In the genomic region with DNA sequence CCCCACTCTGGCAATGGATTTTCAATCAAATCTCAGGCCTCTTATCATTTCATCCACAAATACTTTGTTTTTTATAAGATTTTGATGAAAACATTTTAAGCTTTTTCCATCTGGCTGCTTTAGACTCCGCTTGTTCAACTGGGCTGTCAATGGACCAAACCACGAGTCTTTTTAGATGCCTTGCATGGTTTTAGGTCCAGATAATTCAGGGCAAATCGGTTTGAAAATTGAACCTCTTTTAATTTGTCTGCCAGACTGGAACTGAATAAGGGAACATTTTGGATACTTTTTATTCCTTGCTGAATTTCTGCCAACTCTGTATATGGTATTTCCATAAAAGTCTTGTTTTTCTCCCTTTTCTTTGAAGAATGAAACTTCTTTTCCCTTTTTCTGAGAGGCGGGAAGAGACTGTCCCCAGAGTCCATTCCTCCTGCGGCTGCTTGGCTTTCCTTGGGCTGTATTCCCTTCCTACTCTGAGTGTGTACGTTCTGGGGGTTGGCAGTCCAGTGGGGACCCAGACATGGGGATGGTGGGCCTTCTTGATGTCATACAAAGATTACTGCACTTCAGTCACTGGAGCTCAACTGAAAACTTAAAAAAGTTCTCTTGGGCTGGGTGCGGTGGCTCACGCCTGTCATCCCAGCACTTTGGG, we compare ENCODE assay signal across 18 cellular contexts. TPM values are rescaled to one million over a fixed set of nuclear protein-coding genes. Genes with fewer than 3 reads are reported as not detected.
A peak's percentile ranks its signal among the peaks of the same experiment; 100 is the strongest.
DNase-seq lines count a peak whose midpoint lies in the region; ATAC-seq, FAIRE-seq and TF ChIP-seq lines count a peak whose summit lies in the region.
"Had no signal": no experiment of that assay in that cellular context is flagged by ENCODE, and none has a peak within 500 bp of the region (broad histone marks: within the 10 kb centered on the region; RNA-seq: fewer than 3 reads in every experiment).

No MANE protein-coding gene starts in this region.

- peak overlapping the region; percentile 14 for H3K9ac ChIP-seq in skeletal muscle satellite cell (ENCODE audit: low read depth, low read length)

- TF ChIP-seq CTCF in AG10803 (conservative IDR thresholded peaks at IDR 0.05; ENCODE audit: low read length) (no peak), astrocyte of the spinal cord (IDR thresholded peaks at IDR 0.05; ENCODE audit: low read depth, low read length) (no peak), hepatocyte (IDR thresholded peaks at IDR 0.05; ENCODE audit: poor library complexity) (no peak)

- FAIRE-seq in HTR-8/SVneo (lab: Jason Lieb, UNC) = no peak

- H3K9me3 ChIP-seq in hepatocyte (ENCODE audit: low read depth) (no peaks in the 10 kb centered on the region), skeletal muscle satellite cell (replicated peaks; ENCODE audit: low read length) (peaks cover under 1% of the 10 kb centered on the region)
- H3K9me3 ChIP-seq: upper lobe of left lung had no signal

- H3K27me3 ChIP-seq in hepatocyte = no peaks in the 10 kb centered on the region
- H3K27me3 ChIP-seq in skeletal muscle satellite cell (ENCODE audit: control insufficient read depth, insufficient read depth, low read length) = no peaks in the 10 kb centered on the region
- H3K27me3 ChIP-seq: upper lobe of left lung had no signal

- H3K9me2 ChIP-seq in hepatocyte (replicated peaks; ENCODE audit: insufficient read depth) = no peaks in the 10 kb centered on the region

- no peak overlapping the region for H3K4me3 ChIP-seq in AG10803 (ENCODE audit: low read length)
- no peak overlapping the region for H3K4me3 ChIP-seq in astrocyte of the spinal cord (ENCODE audit: low read depth, low read length)
- no peak overlapping the region for H3K4me3 ChIP-seq in hepatocyte
- H3K4me3 ChIP-seq in skeletal muscle satellite cell (ENCODE audit: low read length) = no peak overlapping the region
- H3K4me3 ChIP-seq: upper lobe of left lung had no signal

- no peak overlapping the region for H2AFZ ChIP-seq in hepatocyte

- no peaks in the 10 kb centered on the region for H3K36me3 ChIP-seq in hepatocyte (replicated peaks; ENCODE audit: insufficient read depth, low read depth)
- no peaks in the 10 kb centered on the region for H3K36me3 ChIP-seq in skeletal muscle satellite cell (ENCODE audit: insufficient read depth, low read length)
- H3K36me3 ChIP-seq: upper lobe of left lung had no signal

- H4K20me1 ChIP-seq in hepatocyte (ENCODE audit: insufficient read depth, poor library complexity, severe bottlenecking) = no peaks in the 10 kb centered on the region

- DNase-seq in AG10803 (ENCODE audit: low read depth) = peak; percentile 73
- peak; percentile 33 for DNase-seq in astrocyte of the spinal cord (ENCODE audit: low read depth, low spot score)
- DNase-seq in hepatocyte (ENCODE audit: low spot score) = no peak
- no peak for DNase-seq in HTR-8/SVneo (ENCODE audit: insufficient read length, low spot score)
- no peak for DNase-seq in COLO829 (ENCODE audit: low spot score)
- no peak for DNase-seq in NCI-H1048 (lab: John Stamatoyannopoulos, UW)
- DNase-seq: activated CD8-positive, alpha-beta T cell treated with anti-CD3 and anti-CD28 coated beads for 36 hours; activated naive CD8-positive, alpha-beta T cell treated with anti-CD3 and anti-CD28 coated beads, Interleukin-2, amount 50 U/mL, for 24 hours; CD4-positive, alpha-beta T cell; cortex of kidney; left colon; naive B cell; NCI-H187; stimulated activated CD4-positive, alpha-beta T cell treated with anti-CD3 and anti-CD28 coated beads, Interleukin-2, amount 100 ng/mL, for 48 hours; upper lobe of left lung had no signal

- no peaks in the 10 kb centered on the region for H3K79me2 ChIP-seq in hepatocyte

- H3K4me1 ChIP-seq in hepatocyte (ENCODE audit: insufficient read depth) (peaks cover 13% of the 10 kb centered on the region), skeletal muscle satellite cell (ENCODE audit: control insufficient read depth, insufficient read depth, low read length) (peaks cover 48% of the 10 kb centered on the region)

- H3K4me2 ChIP-seq in hepatocyte (no peak overlapping the region), skeletal muscle satellite cell (ENCODE audit: low read length) (no peak overlapping the region)

- 86% methylated on average over 8 of the region's 8 CpGs for WGBS in hepatocyte (ENCODE audit: low lambda C conversion rate, missing lambda C conversion rate)

- in situ Hi-C loops in astrocyte of the spinal cord (cut with HindIII; ENCODE audit: low sequenced_read_pairs) = no loop called here

- H3K27ac ChIP-seq in hepatocyte = peak overlapping the region; percentile 46
- H3K27ac ChIP-seq: epithelial cell of prostate had no signal

- ATAC-seq in GM21529 (IDR thresholded peaks at IDR 0.05; ENCODE audit: unreplicated experiment) = no peak
- ATAC-seq: activated CD8-positive, alpha-beta T cell treated with anti-CD3 and anti-CD28 coated beads for 36 hours; activated naive CD8-positive, alpha-beta T cell treated with anti-CD3 and anti-CD28 coated beads, Interleukin-2, amount 50 U/mL, for 24 hours; left colon had no signal

RNA-seq across cellular contexts. Expression of a gene that starts 46.5 kb away (rescaled TPM):
- total RNA-seq in hepatocyte = 255 and 256 TPM in 2 replicates
- 416 and 420 TPM in 2 replicates for polyA plus RNA-seq in hepatocyte
- total RNA-seq in skeletal muscle satellite cell (2012; rRNA removed) = 103 and 111 TPM in 2 replicates

Comparison
In these comparisons a context has a peak if more than half of its experiments do, and no peak if none do; other contexts are left out.
1. DNase-seq: peak in AG10803 (single experiment) and astrocyte of the spinal cord (single experiment); none in hepatocyte (single experiment), HTR-8/SVneo (single experiment), COLO829 (single experiment) and NCI-H1048 (single experiment).